In the genomic region with DNA sequence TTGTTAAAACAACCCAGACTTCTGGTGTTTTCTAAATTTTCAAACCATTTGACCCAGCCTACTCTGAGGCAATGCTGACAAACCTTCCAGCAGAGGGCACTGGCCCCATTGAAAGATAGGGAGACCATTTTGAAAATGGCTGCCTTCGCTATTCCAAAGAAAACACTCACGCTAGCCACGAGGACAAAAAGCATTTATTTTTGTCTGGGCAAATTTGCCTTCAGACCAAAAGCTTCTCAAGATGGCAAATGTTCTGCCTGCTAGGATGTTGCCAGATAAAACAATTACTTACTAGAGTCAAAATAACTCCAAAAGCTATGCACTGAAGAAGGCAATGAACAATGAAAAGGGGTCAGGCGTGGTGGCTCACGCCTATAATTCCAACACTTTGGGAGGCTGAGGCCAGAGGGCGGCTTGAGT, we compare ENCODE assay signal across 9 cellular contexts.
DNase-seq lines count a peak whose midpoint lies in the region; ATAC-seq and TF ChIP-seq lines count a peak whose summit lies in the region.
"Had no signal": no experiment of that assay in that cellular context is flagged by ENCODE, and none has a peak within 500 bp of the region (broad histone marks: within the 10 kb centered on the region; RNA-seq: fewer than 3 reads in every experiment).

No MANE protein-coding gene starts in this region.

- TF ChIP-seq CTCF in cardiac fibroblast (IDR thresholded peaks at IDR 0.05; ENCODE audit: low read depth, low read length) (peak; percentile 49), neural progenitor cell (IDR thresholded peaks at IDR 0.05) (peak; percentile 77)

- peaks cover 26% of the 10 kb centered on the region for H3K4me1 Mint-ChIP-seq in neural progenitor cell
- H3K4me1 Mint-ChIP-seq in activated CD4-positive, alpha-beta memory T cell treated with anti-CD3 and anti-CD28 coated beads, Interleukin-2, amount 10 ng/mL, durations not matched to agents 7 days and 5 days, result no peaks in the 10 kb centered on the region

- H3K27ac ChIP-seq in neural progenitor cell, result no peak overlapping the region

- H3K27me3 ChIP-seq in MG63, result peaks cover under 1% of the 10 kb centered on the region; the same call in 1 of the 2 replicates
- no peaks in the 10 kb centered on the region for H3K27me3 ChIP-seq in neural progenitor cell

- no peaks in the 10 kb centered on the region for H3K79me2 ChIP-seq in neural progenitor cell (ENCODE audit: low read depth)

- no peak overlapping the region for H3K27ac Mint-ChIP-seq in neural progenitor cell
- H3K27ac Mint-ChIP-seq in activated CD4-positive, alpha-beta memory T cell treated with anti-CD3 and anti-CD28 coated beads, Interleukin-2, amount 10 ng/mL, durations not matched to agents 7 days and 5 days, result no peak overlapping the region

- peaks cover 4% of the 10 kb centered on the region for H3K27me3 Mint-ChIP-seq in neural progenitor cell (ENCODE audit: insufficient read depth, low read depth)
- H3K27me3 Mint-ChIP-seq in activated CD4-positive, alpha-beta memory T cell treated with anti-CD3 and anti-CD28 coated beads, Interleukin-2, amount 10 ng/mL, durations not matched to agents 7 days and 5 days, result no peaks in the 10 kb centered on the region

- H3K9me3 ChIP-seq in MG63 (0 out of 2 replicates have a peak, but pooled peaks cover 3% of the 10 kb centered on the region), neural progenitor cell (ENCODE audit: low read depth) (no peaks in the 10 kb centered on the region)

- DNase-seq in EH (ENCODE audit: low read depth), result peak; percentile 3
- peak; percentile 35 for DNase-seq in MG63
- DNase-seq in cardiac fibroblast (ENCODE audit: low read depth in 2 of 2), result peak in 1 of 2 donors; percentile 28
- DNase-seq in neural progenitor cell (ENCODE audit: low spot score), result peak; percentile 65
- no peak for DNase-seq in activated gamma-delta T cell treated with Interleukin-2 at 50 U/mL for 16 hours
- no peak for DNase-seq in kidney glomerular epithelial cell (lab: John Stamatoyannopoulos, UW)
- DNase-seq in activated CD4-positive, alpha-beta memory T cell treated with anti-CD3 and anti-CD28 coated beads, Interleukin-2, amount 10 ng/mL, durations not matched to agents 7 days and 5 days, result no peak
- DNase-seq: NCI-H226 had no signal

- H3F3A ChIP-seq in neural progenitor cell (ENCODE audit: low read depth), result peaks cover 8% of the 10 kb centered on the region

- H3K36me3 ChIP-seq in MG63 (no peaks in the 10 kb centered on the region), neural progenitor cell (no peaks in the 10 kb centered on the region)

- peaks cover 18% of the 10 kb centered on the region for H3K4me1 ChIP-seq in neural progenitor cell

- H3K9ac ChIP-seq in neural progenitor cell, result no peak overlapping the region

- no peak overlapping the region for H3K4me3 ChIP-seq in MG63
- H3K4me3 ChIP-seq in cardiac fibroblast (replicated peaks in 1 of 2; ENCODE audit: low read depth in 2 of 2, low read length in 2 of 2), result no peak overlapping the region
- no peak overlapping the region for H3K4me3 ChIP-seq in neural progenitor cell

- H4K20me1 ChIP-seq in neural progenitor cell (ENCODE audit: low read depth), result no peaks in the 10 kb centered on the region

- H2AFZ ChIP-seq in neural progenitor cell (replicated peaks), result peak overlapping the region; percentile 78

- POLR2A ChIA-PET in activated CD4-positive, alpha-beta memory T cell treated with anti-CD3 and anti-CD28 coated beads, Interleukin-2, amount 10 ng/mL, durations not matched to agents 7 days and 5 days (lab: Charles Lee), result no interaction called here

- no peaks in the 10 kb centered on the region for H3K9me3 Mint-ChIP-seq in neural progenitor cell
- no peaks in the 10 kb centered on the region for H3K9me3 Mint-ChIP-seq in activated CD4-positive, alpha-beta memory T cell treated with anti-CD3 and anti-CD28 coated beads, Interleukin-2, amount 10 ng/mL, durations not matched to agents 7 days and 5 days

- CTCF ChIA-PET in activated CD4-positive, alpha-beta memory T cell treated with anti-CD3 and anti-CD28 coated beads, Interleukin-2, amount 10 ng/mL, durations not matched to agents 7 days and 5 days (lab: Charles Lee), result no interaction called here

- no peaks in the 10 kb centered on the region for H3K36me3 Mint-ChIP-seq in neural progenitor cell
- H3K36me3 Mint-ChIP-seq in activated CD4-positive, alpha-beta memory T cell treated with anti-CD3 and anti-CD28 coated beads, Interleukin-2, amount 10 ng/mL, durations not matched to agents 7 days and 5 days (ENCODE audit: low read depth), result no peaks in the 10 kb centered on the region

- ATAC-seq in GM21529 (IDR thresholded peaks at IDR 0.05; ENCODE audit: unreplicated experiment), result no peak

- H3K4me2 ChIP-seq in neural progenitor cell, result no peak overlapping the region

- no peak overlapping the region for H3K4me3 Mint-ChIP-seq in neural progenitor cell
- H3K4me3 Mint-ChIP-seq in activated CD4-positive, alpha-beta memory T cell treated with anti-CD3 and anti-CD28 coated beads, Interleukin-2, amount 10 ng/mL, durations not matched to agents 7 days and 5 days, result no peak overlapping the region

Comparison
In these comparisons a context has a peak if more than half of its experiments do, and no peak if none do; other contexts are left out.
1. DNase-seq: peak in EH (single experiment), MG63 (single experiment) and neural progenitor cell (single experiment); none in activated gamma-delta T cell treated with Interleukin-2 at 50 U/mL for 16 hours (single experiment), kidney glomerular epithelial cell (single experiment) and activated CD4-positive, alpha-beta memory T cell treated with anti-CD3 and anti-CD28 coated beads, Interleukin-2, amount 10 ng/mL, durations not matched to agents 7 days and 5 days (single experiment).